ENCODE assay signal across 8 cellular contexts in genomic region chr14:28635387-28635786, GRCh38.
DNase-seq lines count a peak whose midpoint lies in the region; ATAC-seq, FAIRE-seq and TF ChIP-seq lines count a peak whose summit lies in the region.

No MANE protein-coding gene starts in this region.

- H3K27ac ChIP-seq in A549, result no peak overlapping the region
- no peak overlapping the region for H3K27ac ChIP-seq in endodermal cell (ENCODE audit: low read depth, low read length)

- no peak for TF ChIP-seq POLR2A in A549 (IDR thresholded peaks at IDR 0.05; ENCODE audit: low read length)

- no peak overlapping the region for H3K4me3 ChIP-seq in A549
- no peak overlapping the region for H3K4me3 ChIP-seq in endodermal cell (ENCODE audit: low read length)

- no peak for TF ChIP-seq EP300 in A549 (IDR thresholded peaks at IDR 0.05)

- no peaks in the 10 kb centered on the region for H3K27me3 ChIP-seq in endodermal cell (ENCODE audit: control insufficient read depth, insufficient read depth, low read length, poor library complexity, severe bottlenecking)

- no peaks in the 10 kb centered on the region for H3K36me3 ChIP-seq in endodermal cell (ENCODE audit: control insufficient read depth, insufficient read depth, low read length)

- TF ChIP-seq RAD21 in A549 (conservative IDR thresholded peaks at IDR 0.05 in 1 of 2, IDR thresholded peaks at IDR 0.05 in 1 of 2), result peak; percentile 69 to 73

- no peak overlapping the region for H3K9ac ChIP-seq in endodermal cell (ENCODE audit: extremely low read depth, low read length, poor library complexity, severe bottlenecking)

- H3K27ac Mint-ChIP-seq in endodermal cell, result no peak overlapping the region
- H3K27ac Mint-ChIP-seq in activated CD4-positive, alpha-beta memory T cell treated with anti-CD3 and anti-CD28 coated beads, Interleukin-2, amount 10 ng/mL, durations not matched to agents 7 days and 5 days, result no peak overlapping the region

- peaks cover 17% of the 10 kb centered on the region for H3K9me3 Mint-ChIP-seq in endodermal cell
- H3K9me3 Mint-ChIP-seq in activated CD4-positive, alpha-beta memory T cell treated with anti-CD3 and anti-CD28 coated beads, Interleukin-2, amount 10 ng/mL, durations not matched to agents 7 days and 5 days, result peaks cover 3% of the 10 kb centered on the region

- 2% methylated on average over 7 of the region's 7 CpGs for WGBS in A549 (ENCODE audit: missing lambda C conversion rate)
- 20 to 62% methylated on average over 2 to 7 of the region's 7 CpGs for WGBS in endodermal cell (ENCODE audit: insufficient coverage in 1 of 2, insufficient read length in 1 of 2), 2 experiments

- no peak overlapping the region for H3K4me3 Mint-ChIP-seq in endodermal cell
- H3K4me3 Mint-ChIP-seq in activated CD4-positive, alpha-beta memory T cell treated with anti-CD3 and anti-CD28 coated beads, Interleukin-2, amount 10 ng/mL, durations not matched to agents 7 days and 5 days, result no peak overlapping the region

- peaks cover 3% of the 10 kb centered on the region for H3K4me1 Mint-ChIP-seq in endodermal cell
- H3K4me1 Mint-ChIP-seq in activated CD4-positive, alpha-beta memory T cell treated with anti-CD3 and anti-CD28 coated beads, Interleukin-2, amount 10 ng/mL, durations not matched to agents 7 days and 5 days, result no peaks in the 10 kb centered on the region

- TF ChIP-seq CTCF in A549 (IDR thresholded peaks at IDR 0.05) (peak; percentile 61), endodermal cell (conservative IDR thresholded peaks at IDR 0.05) (peak; percentile 78)

- no peak overlapping the region for H3K4me2 ChIP-seq in A549

- no peak for ATAC-seq in A549

- H3K36me3 Mint-ChIP-seq in endodermal cell (ENCODE audit: low read depth), result no peaks in the 10 kb centered on the region
- H3K36me3 Mint-ChIP-seq in activated CD4-positive, alpha-beta memory T cell treated with anti-CD3 and anti-CD28 coated beads, Interleukin-2, amount 10 ng/mL, durations not matched to agents 7 days and 5 days (ENCODE audit: low read depth), result no peaks in the 10 kb centered on the region

- peak in 1 of 2 experiments; percentile 29 for DNase-seq in A549 (ENCODE audit: low read depth in 1 of 2, low spot score in 1 of 2)
- peak; percentile 63 for DNase-seq in NCI-H69 (lab: John Stamatoyannopoulos, UW)
- no peak for DNase-seq in endodermal cell
- peak; percentile 29 for DNase-seq in renal cortical epithelial cell (ENCODE audit: low read depth)
- no peak for DNase-seq in posterior vena cava (ENCODE audit: low spot score)
- no peak for DNase-seq in activated CD4-positive, alpha-beta memory T cell treated with anti-CD3 and anti-CD28 coated beads, Interleukin-2, amount 10 ng/mL, durations not matched to agents 7 days and 5 days
- no peak for DNase-seq in activated CD4-positive, CD25-positive, alpha-beta regulatory T cell (lab: John Stamatoyannopoulos, UW)

- H3K9me3 ChIP-seq in A549 (no peaks in the 10 kb centered on the region; the same call in 1 of the 3 replicates), endodermal cell (ENCODE audit: control insufficient read depth, low read length) (peaks cover 18% of the 10 kb centered on the region)

- intact Hi-C loops in posterior vena cava (cut with DNase I), result no loop called here

- peaks cover 6% of the 10 kb centered on the region for H3K27me3 Mint-ChIP-seq in endodermal cell (ENCODE audit: insufficient read depth)
- no peaks in the 10 kb centered on the region for H3K27me3 Mint-ChIP-seq in activated CD4-positive, alpha-beta memory T cell treated with anti-CD3 and anti-CD28 coated beads, Interleukin-2, amount 10 ng/mL, durations not matched to agents 7 days and 5 days

- POLR2A ChIA-PET in A549 (lab: Yijun Ruan, JAX), result no interaction called here
- POLR2A ChIA-PET in activated CD4-positive, alpha-beta memory T cell treated with anti-CD3 and anti-CD28 coated beads, Interleukin-2, amount 10 ng/mL, durations not matched to agents 7 days and 5 days (lab: Charles Lee), result no interaction called here

- CTCF ChIA-PET in A549 (lab: Yijun Ruan, JAX), result interaction anchor here (0.6 to 0.8 kb wide), 9 partner anchors 10 to 1350 kb away, joined by 3 to 5 read pairs (median 4); no protein-coding TSS in a partner anchor
- CTCF ChIA-PET in activated CD4-positive, alpha-beta memory T cell treated with anti-CD3 and anti-CD28 coated beads, Interleukin-2, amount 10 ng/mL, durations not matched to agents 7 days and 5 days (lab: Charles Lee), result no interaction called here

- H3K4me1 ChIP-seq in A549, result no peaks in the 10 kb centered on the region
- H3K4me1 ChIP-seq in endodermal cell (ENCODE audit: control insufficient read depth, insufficient read depth, low read length), result no peaks in the 10 kb centered on the region

- FAIRE-seq in A549 (lab: Jason Lieb, UNC), result no peak
- peak; percentile 80 for FAIRE-seq in G401.6 (lab: Jason Lieb, UNC)

TF ChIP-seq in A549, 52 proteins besides CTCF, POLR2A, EP300 and RAD21:
- TF ChIP-seq SMC3 (IDR thresholded peaks at IDR 0.05) (peak; percentile 40; the same call in 2 of the 3 replicates), HOXB5 (CRISPR knock-in tag; IDR thresholded peaks at IDR 0.05) (no peak)

Comparison
In these comparisons a context has a peak if more than half of its experiments do, and no peak if none do; other contexts are left out.
1. DNase-seq: peak in NCI-H69 (single experiment) and renal cortical epithelial cell (single experiment); none in endodermal cell (single experiment), posterior vena cava (single experiment), activated CD4-positive, alpha-beta memory T cell treated with anti-CD3 and anti-CD28 coated beads, Interleukin-2, amount 10 ng/mL, durations not matched to agents 7 days and 5 days (single experiment) and activated CD4-positive, CD25-positive, alpha-beta regulatory T cell (0 of 4).